Comparison of ENCODE assay signal across 19 cellular contexts in genomic region chr4:79759793-79760192, GRCh38.
DNase-seq lines count a peak whose midpoint lies in the region; ATAC-seq and TF ChIP-seq lines count a peak whose summit lies in the region.
"Had no signal": no experiment of that assay in that cellular context is flagged by ENCODE, and none has a peak within 500 bp of the region (broad histone marks: within the 10 kb centered on the region; RNA-seq: fewer than 3 reads in every experiment).

No MANE protein-coding gene starts in this region.

- H3K9ac ChIP-seq in colonic mucosa (ENCODE audit: low read depth in 2 of 2, low read length in 2 of 2), result no peak overlapping the region

- ATAC-seq in GM18868 (IDR thresholded peaks at IDR 0.05; ENCODE audit: unreplicated experiment), result peak; percentile 79
- ATAC-seq in HG02852 (IDR thresholded peaks at IDR 0.05; ENCODE audit: unreplicated experiment), result peak; percentile 62
- no peak for ATAC-seq in HG03108 (IDR thresholded peaks at IDR 0.05; ENCODE audit: unreplicated experiment)
- ATAC-seq: HepG2 had no signal

- no peak overlapping the region for H3K27ac ChIP-seq in colonic mucosa

- TF ChIP-seq CTCF in colonic mucosa (IDR thresholded peaks at IDR 0.05), result no peak
- TF ChIP-seq CTCF in mesothelial cell of epicardium (IDR thresholded peaks at IDR 0.05; ENCODE audit: unreplicated experiment), result no peak

- H3K9me3 Mint-ChIP-seq in mesothelial cell of epicardium, result peaks cover 10% of the 10 kb centered on the region
- H3K9me3 Mint-ChIP-seq: T-helper 2 cell treated with Interferon-gamma antibody and Interleukin-4, amounts not matched to agents 5 μg/mL and 100 μg/mL, for 36 hours had no signal

- DNase-seq in MV-4-11 (lab: John Stamatoyannopoulos, UW) (peak; percentile 34), colonic mucosa (no peak), dermis blood vessel endothelial cell (no peak), mesothelial cell of epicardium (ENCODE audit: low spot score in 2 of 2, unreplicated experiment in 2 of 2) (no peak)
- DNase-seq: BE2C; CD4-positive, alpha-beta memory T cell; DND-41; GDM1; MM.1S; NCI-H1417; NCI-H2029 treated with DMSO at 0.1 percent for 48 hours; NCI-H524; RPMI8226; SW 1271 had no signal

- peaks cover 22% of the 10 kb centered on the region for H3K4me1 Mint-ChIP-seq in mesothelial cell of epicardium
- H3K4me1 Mint-ChIP-seq: CD4-positive, alpha-beta memory T cell had no signal

- H3K4me3 Mint-ChIP-seq in mesothelial cell of epicardium, result no peak overlapping the region
- H3K4me3 Mint-ChIP-seq: CD4-positive, alpha-beta memory T cell; T-helper 2 cell treated with Interferon-gamma antibody and Interleukin-4, amounts not matched to agents 5 μg/mL and 100 μg/mL, for 36 hours had no signal

- intact Hi-C loops in colonic mucosa (cut with DNase I), result no loop called here

- no peaks in the 10 kb centered on the region for H3K27me3 ChIP-seq in colonic mucosa
- H3K27me3 ChIP-seq: BE2C had no signal

- no peaks in the 10 kb centered on the region for H3K36me3 Mint-ChIP-seq in mesothelial cell of epicardium
- H3K36me3 Mint-ChIP-seq: CD4-positive, alpha-beta memory T cell had no signal

- no peak overlapping the region for H3K27ac Mint-ChIP-seq in mesothelial cell of epicardium
- H3K27ac Mint-ChIP-seq: CD4-positive, alpha-beta memory T cell; T-helper 2 cell treated with Interferon-gamma antibody and Interleukin-4, amounts not matched to agents 5 μg/mL and 100 μg/mL, for 36 hours had no signal

- no peaks in the 10 kb centered on the region for H3K36me3 ChIP-seq in colonic mucosa
- H3K36me3 ChIP-seq: BE2C had no signal

- H3K4me3 ChIP-seq in colonic mucosa, result no peak overlapping the region

- H3K27me3 Mint-ChIP-seq in mesothelial cell of epicardium (ENCODE audit: low read depth), result no peaks in the 10 kb centered on the region

- H3K4me1 ChIP-seq in colonic mucosa, result no peaks in the 10 kb centered on the region
- H3K4me1 ChIP-seq: BE2C had no signal

- no peaks in the 10 kb centered on the region for H3K9me3 ChIP-seq in colonic mucosa
- H3K9me3 ChIP-seq: BE2C had no signal
